Comparison of ENCODE assay signal across 10 cellular contexts in the genomic region with DNA sequence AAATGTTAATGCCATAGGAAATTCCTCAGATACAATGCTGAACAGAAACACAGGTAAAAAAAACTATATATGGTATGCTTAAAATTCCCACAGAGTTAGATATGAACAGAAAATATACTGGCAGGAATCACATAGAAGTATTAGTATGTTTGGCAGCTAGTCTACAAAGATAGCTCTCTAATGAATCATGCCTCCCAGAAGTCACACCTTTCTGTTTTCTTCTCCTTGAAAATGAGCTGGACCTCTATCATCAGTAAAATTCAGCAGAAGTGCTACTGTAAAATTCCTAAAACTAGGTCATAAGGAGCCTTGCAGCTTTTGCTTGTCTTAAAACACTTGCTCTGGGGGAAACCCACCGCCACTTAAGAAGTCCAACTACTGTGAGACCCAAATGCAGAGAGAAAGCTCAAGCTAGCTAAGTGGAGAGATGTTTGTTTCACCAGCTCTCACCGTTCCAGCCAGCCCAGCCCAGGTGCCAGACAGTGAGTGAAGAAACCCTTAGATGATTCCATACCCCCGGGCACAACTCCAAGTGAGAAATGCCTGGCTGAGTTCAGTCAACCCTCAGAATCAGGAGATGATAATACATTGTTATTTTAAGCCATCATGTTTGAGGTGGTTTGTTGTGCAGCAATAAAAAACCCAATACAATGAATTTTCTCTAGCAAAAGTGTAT. TPM values are rescaled to one million over a fixed set of nuclear protein-coding genes. Genes with fewer than 3 reads are reported as not detected.
DNase-seq lines count a peak whose midpoint lies in the region; ATAC-seq and TF ChIP-seq lines count a peak whose summit lies in the region.
"Had no signal": no experiment of that assay in that cellular context is flagged by ENCODE, and none has a peak within 500 bp of the region (broad histone marks: within the 10 kb centered on the region; RNA-seq: fewer than 3 reads in every experiment).

No MANE protein-coding gene starts in this region.

- TF ChIP-seq POLR2A in esophagus squamous epithelium (IDR thresholded peaks at IDR 0.05): no peak

- POLR2A ChIA-PET in PC-9 (lab: Charles Lee; ENCODE audit: unreplicated experiment): interaction anchor here (0.6 to 0.7 kb wide), 4 partner anchors 66 to 1398 kb away, joined by 3 to 4 read pairs (median 3); no protein-coding TSS in a partner anchor

- H3K27me3 ChIP-seq in PC-9 (ENCODE audit: insufficient read depth, low read depth): no peaks in the 10 kb centered on the region
- H3K27me3 ChIP-seq in esophagus squamous epithelium: no peaks in the 10 kb centered on the region

- no peaks in the 10 kb centered on the region for H3K79me2 ChIP-seq in PC-9 (ENCODE audit: low read depth)

- H4K20me1 ChIP-seq in PC-9 (ENCODE audit: insufficient read depth): no peaks in the 10 kb centered on the region; the same call in 1 of the 2 replicates

- DNase-seq in HCEC 1CT: peak; percentile 29
- DNase-seq in PC-9: peak; percentile 70 to 73
- DNase-seq in foreskin fibroblast: peak; percentile 58 to 79
- DNase-seq in renal cortical epithelial cell (ENCODE audit: low read depth): peak; percentile 81
- DNase-seq in GF-D8 (lab: John Stamatoyannopoulos, UW): no peak
- DNase-seq in activated effector memory CD4-positive, alpha-beta T cell treated with Interleukin-2 at 50 U/mL for 16 hours: no peak
- no peak for DNase-seq in esophagus squamous epithelium (lab: John Stamatoyannopoulos, UW)
- DNase-seq: activated gamma-delta T cell treated with Interleukin-2 at 50 U/mL for 16 hours, NCI-H774 had no signal

- H3K36me3 ChIP-seq in PC-9 (ENCODE audit: low read depth): no peaks in the 10 kb centered on the region
- no peaks in the 10 kb centered on the region for H3K36me3 ChIP-seq in esophagus squamous epithelium

- H3F3A ChIP-seq in PC-9 (ENCODE audit: insufficient read depth, low read depth): peaks cover 20% of the 10 kb centered on the region

- BruUV-seq in PC-9 (replicated peaks; lab: Mats Ljungman, UMichigan): no TSS peak

- H2AFZ ChIP-seq in PC-9: peak overlapping the region; percentile 26; the same call in 1 of the 2 replicates

- TF ChIP-seq CTCF in PC-9 (conservative IDR thresholded peaks at IDR 0.05) (no peak), foreskin fibroblast (IDR thresholded peaks at IDR 0.05; ENCODE audit: low read depth, low read length) (no peak), esophagus squamous epithelium (IDR thresholded peaks at IDR 0.05) (no peak)

- no peak overlapping the region for H3K4me3 ChIP-seq in PC-9
- no peak overlapping the region for H3K4me3 ChIP-seq in foreskin fibroblast (ENCODE audit: low read depth in 1 of 2, low read length in 2 of 2)
- no peak overlapping the region for H3K4me3 ChIP-seq in esophagus squamous epithelium

- intact Hi-C loops in PC-9 (cut with micrococcal nuclease; ENCODE audit: unreplicated experiment) (loop anchor here (5.0 kb wide), 1 partner anchor 199 kb away; no protein-coding TSS in a partner anchor), esophagus squamous epithelium (cut with DNase I) (no loop called here)

- H3K4me1 ChIP-seq in PC-9 (replicated peaks; ENCODE audit: insufficient read depth): peaks cover 20% of the 10 kb centered on the region
- H3K4me1 ChIP-seq in esophagus squamous epithelium: peaks cover 0 to 12% (median 0%) of the 10 kb centered on the region in 3 donors

- no peaks in the 10 kb centered on the region; the same call in 1 of the 2 replicates for H3K9me2 ChIP-seq in PC-9 (ENCODE audit: insufficient read depth)

- ATAC-seq in HG03439 (IDR thresholded peaks at IDR 0.05; ENCODE audit: unreplicated experiment): no peak

- WGBS in esophagus squamous epithelium, 2 donors: 39% methylated on average over 3 of the region's 3 CpGs

- CTCF ChIA-PET in PC-9 (lab: Charles Lee): no interaction called here

- peak overlapping the region; percentile 48; the same call in 1 of the 2 replicates for H3K4me2 ChIP-seq in PC-9

- H3K9me3 ChIP-seq in PC-9 (ENCODE audit: insufficient read depth, low read depth) (no peaks in the 10 kb centered on the region), esophagus squamous epithelium (no peaks in the 10 kb centered on the region)

- peak overlapping the region; percentile 53 for H3K27ac ChIP-seq in PC-9
- peak overlapping the region in 2 of 4 donors; percentile 22 to 34 for H3K27ac ChIP-seq in esophagus squamous epithelium

RNA-seq across cellular contexts. Expression of a gene that starts 43.0 kb away (rescaled TPM):
- 10.6 and 10.9 TPM in 2 replicates for total RNA-seq in PC-9 (2021)
- total RNA-seq in renal cortical epithelial cell: 3.3 and 11.8 TPM in 2 replicates
- 10 to 100 TPM in 1 of 4 donors, 1 to 10 TPM in 3; 2.8 to 11.8 (median 6.3) TPM for total RNA-seq in esophagus squamous epithelium

Comparison
In these comparisons a context has a peak if more than half of its experiments do, and no peak if none do; other contexts are left out.
1. DNase-seq: peak in HCEC 1CT (single experiment), PC-9 (2 of 2), foreskin fibroblast (2 of 2) and renal cortical epithelial cell (single experiment); none in GF-D8 (single experiment), activated effector memory CD4-positive, alpha-beta T cell treated with Interleukin-2 at 50 U/mL for 16 hours (single experiment) and esophagus squamous epithelium (single experiment).